21 cellular contexts compared by ENCODE assay signal in the genomic region with DNA sequence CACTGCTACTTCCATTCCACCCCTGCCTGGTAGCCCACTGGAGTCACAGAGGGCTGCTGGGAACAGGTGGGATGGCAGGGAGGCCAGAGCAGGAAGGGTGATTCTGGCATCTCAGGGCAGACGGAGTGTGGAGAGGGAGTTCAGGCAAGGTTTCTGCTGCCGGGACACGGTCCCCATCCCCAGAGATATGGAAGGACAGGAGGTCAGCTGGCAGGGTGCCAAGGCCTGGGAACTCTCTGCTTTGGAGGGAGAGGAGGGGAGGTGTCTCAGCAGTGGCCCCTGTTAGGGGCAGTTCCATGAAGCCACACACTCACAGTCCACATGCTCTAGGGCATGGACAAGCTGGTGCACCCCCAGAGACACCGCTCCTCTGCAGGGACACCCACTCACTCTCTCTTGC.
"Had no signal": no experiment of that assay in that cellular context is flagged by ENCODE, and none has a peak within 500 bp of the region (broad histone marks: within the 10 kb centered on the region; RNA-seq: fewer than 3 reads in every experiment).

No MANE protein-coding gene starts in this region.

- H3K27ac ChIP-seq: foreskin keratinocyte, prostate gland, right atrium auricular region, tibial artery had no signal

- H3K4me3 Mint-ChIP-seq: activated CD4-positive, alpha-beta memory T cell treated with anti-CD3 and anti-CD28 coated beads, Interleukin-2, amount 10 ng/mL, durations not matched to agents 7 days and 5 days; activated naive CD4-positive, alpha-beta T cell treated with anti-CD3 and anti-CD28 coated beads for 36 hours; activated naive CD8-positive, alpha-beta T cell treated with anti-CD3 and anti-CD28 coated beads, Interleukin-2, amount 50 U/mL, for 24 hours; activated T-helper 17 cell treated with anti-CD3 and anti-CD28 coated beads, Interleukin-2, amount 50 U/mL, for 72 hours; brain; nephron progenitor cell had no signal

- H3K4me1 Mint-ChIP-seq: activated CD4-positive, alpha-beta memory T cell treated with anti-CD3 and anti-CD28 coated beads, Interleukin-2, amount 10 ng/mL, durations not matched to agents 7 days and 5 days; activated naive CD8-positive, alpha-beta T cell treated with anti-CD3 and anti-CD28 coated beads, Interleukin-2, amount 50 U/mL, for 24 hours; activated T-helper 17 cell treated with anti-CD3 and anti-CD28 coated beads, Interleukin-2, amount 50 U/mL, for 72 hours had no signal

- H3K27ac Mint-ChIP-seq: activated CD4-positive, alpha-beta memory T cell treated with anti-CD3 and anti-CD28 coated beads, Interleukin-2, amount 10 ng/mL, durations not matched to agents 7 days and 5 days; activated naive CD4-positive, alpha-beta T cell treated with anti-CD3 and anti-CD28 coated beads for 36 hours; activated naive CD8-positive, alpha-beta T cell treated with anti-CD3 and anti-CD28 coated beads, Interleukin-2, amount 50 U/mL, for 24 hours; activated T-helper 17 cell treated with anti-CD3 and anti-CD28 coated beads, Interleukin-2, amount 50 U/mL, for 72 hours; brain; nephron progenitor cell had no signal

- DNase-seq: activated CD4-positive, alpha-beta memory T cell treated with anti-CD3 and anti-CD28 coated beads, Interleukin-2, amount 10 ng/mL, durations not matched to agents 7 days and 5 days; activated CD4-positive, alpha-beta T cell treated with anti-CD3 and anti-CD28 coated beads for 48 hours; activated CD4-positive, CD25-positive, alpha-beta regulatory T cell; activated naive CD4-positive, alpha-beta T cell treated with anti-CD3 and anti-CD28 coated beads for 36 hours; activated T-cell treated with anti-CD3 and anti-CD28 coated beads, Interleukin-2, amount 50 U/mL, for 1 hour; anterior cingulate cortex; central memory CD4-positive, alpha-beta T cell; foreskin keratinocyte; midbrain; nephron progenitor cell; occipital lobe; stimulated activated CD4-positive, alpha-beta T cell treated with anti-CD3 and anti-CD28 coated beads, Interleukin-2, amount 100 ng/mL, for 24 hours; stimulated activated naive CD4-positive, alpha-beta T cell treated with Interleukin-2 at 50 U/mL for 16 hours; T-helper 9 cell had no signal

- H3K9me3 Mint-ChIP-seq: activated CD4-positive, alpha-beta memory T cell treated with anti-CD3 and anti-CD28 coated beads, Interleukin-2, amount 10 ng/mL, durations not matched to agents 7 days and 5 days; activated naive CD4-positive, alpha-beta T cell treated with anti-CD3 and anti-CD28 coated beads for 36 hours; activated naive CD8-positive, alpha-beta T cell treated with anti-CD3 and anti-CD28 coated beads, Interleukin-2, amount 50 U/mL, for 24 hours; activated T-helper 17 cell treated with anti-CD3 and anti-CD28 coated beads, Interleukin-2, amount 50 U/mL, for 72 hours; brain; nephron progenitor cell had no signal

- H3K4me3 ChIP-seq: prostate gland, right atrium auricular region, tibial artery had no signal

- H3K27me3 ChIP-seq: right atrium auricular region had no signal

- H3K36me3 ChIP-seq: prostate gland, right atrium auricular region, tibial artery had no signal

- H3K4me1 ChIP-seq: foreskin keratinocyte, prostate gland, right atrium auricular region, tibial artery had no signal

- ATAC-seq: activated T-helper 17 cell treated with anti-CD3 and anti-CD28 coated beads, Interleukin-2, amount 50 U/mL, for 72 hours; left lobe of liver had no signal

- H3K9me3 ChIP-seq: prostate gland, right atrium auricular region, tibial artery had no signal

- H3K36me3 Mint-ChIP-seq: brain had no signal

- H3K27me3 Mint-ChIP-seq: activated CD4-positive, alpha-beta memory T cell treated with anti-CD3 and anti-CD28 coated beads, Interleukin-2, amount 10 ng/mL, durations not matched to agents 7 days and 5 days had no signal
